ENCODE assay signal across 14 cellular contexts in genomic region chr5:111585291-111585690, GRCh38.
"Had no signal": no experiment of that assay in that cellular context is flagged by ENCODE, and none has a peak within 500 bp of the region (broad histone marks: within the 10 kb centered on the region; RNA-seq: fewer than 3 reads in every experiment).

No MANE protein-coding gene starts in this region.

- DNase-seq: activated CD4-positive, alpha-beta T cell treated with anti-CD3 and anti-CD28 coated beads for 1 hour; activated CD4-positive, alpha-beta T cell treated with anti-CD3 and anti-CD28 coated beads, Interleukin-2, amount 50 U/mL, for 1 hour; activated CD8-positive, alpha-beta T cell treated with anti-CD3 and anti-CD28 coated beads, Interleukin-2, amount 10 ng/mL, durations not matched to agents 7 days and 5 days; activated gamma-delta T cell treated with Interleukin-2 at 50 U/mL for 16 hours; effector memory CD4-positive, alpha-beta T cell; glutamatergic neuron; hippocampal formation; left colon; naive thymus-derived CD4-positive, alpha-beta T cell; psoas muscle; right cardiac atrium; stimulated activated CD4-positive, alpha-beta T cell treated with anti-CD3 and anti-CD28 coated beads, Interleukin-12 subunit alpha, Interleukin-12 subunit beta, amount 100 ng/mL, for 4 hours had no signal

- H3K36me3 ChIP-seq: adrenal gland, tibial nerve had no signal

- H3K4me1 ChIP-seq: psoas muscle, tibial nerve had no signal

- H3K27ac ChIP-seq: adrenal gland, psoas muscle, tibial nerve had no signal

- H3K27me3 ChIP-seq: adrenal gland, tibial nerve had no signal

- H3K4me3 ChIP-seq: adrenal gland, psoas muscle, tibial nerve had no signal

- H3K9me3 ChIP-seq: adrenal gland, psoas muscle, tibial nerve had no signal
